1 cellular context compared by ENCODE assay signal in the genomic region with DNA sequence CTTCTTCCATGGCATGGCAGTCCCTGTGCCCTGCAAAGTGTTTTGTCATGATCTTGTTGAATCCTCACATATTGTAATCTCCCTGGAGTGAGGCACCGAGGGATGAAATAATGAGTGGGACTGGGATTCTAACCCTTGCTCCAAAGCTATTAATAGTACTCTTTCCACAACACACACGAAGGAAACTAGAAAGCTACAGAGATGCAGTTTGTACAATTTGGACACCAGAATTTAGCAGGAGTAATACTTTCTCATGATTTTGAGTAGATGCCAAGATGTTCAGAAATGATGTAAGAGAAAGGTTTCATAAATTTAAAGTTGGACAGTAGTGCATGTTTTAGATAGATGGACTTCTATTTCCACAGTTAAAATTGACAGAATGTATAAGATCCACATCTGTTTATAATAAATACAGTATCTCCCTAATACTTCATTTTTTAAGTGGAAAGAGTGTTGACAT.
TF ChIP-seq lines count a peak whose summit lies in the region.

No MANE protein-coding gene starts in this region.

TF ChIP-seq in A549, 52 proteins besides CTCF, POLR2A, EP300 and RAD21:
- TF ChIP-seq CHD2 (IDR thresholded peaks at IDR 0.05; ENCODE audit: low read length, partially characterized antibody) = no peak
- no peak for TF ChIP-seq JUNB (IDR thresholded peaks at IDR 0.05)
- TF ChIP-seq ZFP36 (IDR thresholded peaks at IDR 0.05; ENCODE audit: borderline replicate concordance, partially characterized antibody) = no peak
- TF ChIP-seq, protein P1, sequence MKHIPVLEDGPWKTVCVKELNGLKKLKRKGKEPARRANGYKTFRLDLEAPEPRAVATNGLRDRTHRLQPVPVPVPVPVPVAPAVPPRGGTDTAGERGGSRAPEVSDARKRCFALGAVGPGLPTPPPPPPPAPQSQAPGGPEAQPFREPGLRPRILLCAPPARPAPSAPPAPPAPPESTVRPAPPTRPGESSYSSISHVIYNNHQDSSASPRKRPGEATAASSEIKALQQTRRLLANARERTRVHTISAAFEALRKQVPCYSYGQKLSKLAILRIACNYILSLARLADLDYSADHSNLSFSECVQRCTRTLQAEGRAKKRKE (CRISPR knock-in tag; IDR thresholded peaks at IDR 0.05; ENCODE audit: low read depth) = no peak
- no peak for TF ChIP-seq MAZ (IDR thresholded peaks at IDR 0.05; ENCODE audit: borderline replicate concordance, low read depth, low read length)
- no peak for TF ChIP-seq CEBPB (IDR thresholded peaks at IDR 0.05)
- no peak for TF ChIP-seq CBX8 (IDR thresholded peaks at IDR 0.05)
- no peak for TF ChIP-seq CBX2 (IDR thresholded peaks at IDR 0.05; ENCODE audit: borderline replicate concordance, low read depth)
- TF ChIP-seq HOXB5 (CRISPR knock-in tag; IDR thresholded peaks at IDR 0.05) = no peak
- TF ChIP-seq HOXB13 (CRISPR knock-in tag; IDR thresholded peaks at IDR 0.05; ENCODE audit: low read depth) = no peak
- TF ChIP-seq, protein P2, sequence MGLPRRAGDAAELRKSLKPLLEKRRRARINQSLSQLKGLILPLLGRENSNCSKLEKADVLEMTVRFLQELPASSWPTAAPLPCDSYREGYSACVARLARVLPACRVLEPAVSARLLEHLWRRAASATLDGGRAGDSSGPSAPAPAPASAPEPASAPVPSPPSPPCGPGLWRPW (IDR thresholded peaks at IDR 0.05) = no peak
- TF ChIP-seq MYC (IDR thresholded peaks at IDR 0.05; ENCODE audit: borderline replicate concordance, low read length) = no peak
- TF ChIP-seq POLR2AphosphoS2 (conservative IDR thresholded peaks at IDR 0.05; ENCODE audit: low read length) = no peak
- TF ChIP-seq NPAS2 (CRISPR knock-in tag; IDR thresholded peaks at IDR 0.05; ENCODE audit: borderline replicate concordance) = no peak
- no peak for TF ChIP-seq HOXA7 (CRISPR knock-in tag; IDR thresholded peaks at IDR 0.05)
- TF ChIP-seq MAFK (IDR thresholded peaks at IDR 0.05; ENCODE audit: partially characterized antibody) = no peak
